17 cellular contexts compared by ENCODE assay signal in the genomic region with DNA sequence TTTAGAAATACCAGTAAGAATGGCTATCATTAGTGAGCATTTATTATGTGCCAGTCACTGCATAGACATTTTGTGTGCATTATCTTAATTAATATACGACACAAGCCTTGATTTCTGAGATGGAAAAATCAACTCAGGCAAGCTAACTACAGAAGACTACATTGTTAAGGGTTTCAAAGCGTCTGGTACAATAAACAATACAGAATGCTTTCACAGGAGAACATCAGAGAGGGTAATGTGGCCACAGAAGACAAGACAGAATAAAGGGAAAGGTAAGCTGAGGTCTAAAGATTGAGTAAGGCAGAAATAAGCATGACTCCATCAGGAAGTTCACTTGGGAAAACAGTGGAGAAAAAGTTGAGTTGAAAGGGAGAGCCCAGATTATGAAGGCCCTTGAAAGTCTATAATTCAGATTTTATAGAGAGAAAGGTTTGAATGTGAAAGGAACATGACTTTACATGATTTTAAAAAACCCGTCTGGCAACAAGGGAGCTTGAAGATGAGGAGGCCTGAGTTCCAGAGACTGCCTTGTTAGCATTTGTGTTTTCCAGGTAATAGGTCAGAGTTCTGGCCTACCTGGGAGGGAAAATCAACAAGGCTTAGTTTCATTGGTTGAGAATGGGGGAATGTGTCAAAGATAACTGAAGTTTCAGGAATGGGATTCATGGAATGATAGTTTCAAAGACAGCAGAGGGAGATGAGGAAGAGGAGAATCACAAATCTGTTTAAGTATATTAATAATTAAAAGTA. TPM values are rescaled to one million over a fixed set of nuclear protein-coding genes. Genes with fewer than 3 reads are reported as not detected.
DNase-seq lines count a peak whose midpoint lies in the region; FAIRE-seq and TF ChIP-seq lines count a peak whose summit lies in the region.
"Had no signal": no experiment of that assay in that cellular context is flagged by ENCODE, and none has a peak within 500 bp of the region (broad histone marks: within the 10 kb centered on the region; RNA-seq: fewer than 3 reads in every experiment).

No MANE protein-coding gene starts in this region.

- peak overlapping the region in 1 of 4 donors; percentile 34 for H3K4me3 Mint-ChIP-seq in IgD-negative memory B cell
- peak overlapping the region; percentile 9 to 69 (median 38) for H3K4me3 Mint-ChIP-seq in brain
- H3K4me3 Mint-ChIP-seq: activated CD4-positive, alpha-beta memory T cell treated with anti-CD3 and anti-CD28 coated beads for 36 hours; activated T-cell treated with anti-CD3 and anti-CD28 coated beads, Interleukin-2, amount 50 U/mL, for 24 hours had no signal

- FAIRE-seq in RCC 7860 (lab: Jason Lieb, UNC), result no peak

- no peaks in the 10 kb centered on the region for H3K36me3 Mint-ChIP-seq in IgD-negative memory B cell
- H3K36me3 Mint-ChIP-seq in brain, result no peaks in the 10 kb centered on the region
- H3K36me3 Mint-ChIP-seq: activated CD4-positive, alpha-beta memory T cell treated with anti-CD3 and anti-CD28 coated beads for 36 hours had no signal

- no peak for TF ChIP-seq CTCF in brain (conservative IDR thresholded peaks at IDR 0.05)

- H3K9me3 Mint-ChIP-seq in IgD-negative memory B cell, result no peaks in the 10 kb centered on the region
- H3K9me3 Mint-ChIP-seq in brain, result peaks cover 0 to 6% (median 0%) of the 10 kb centered on the region in 5 experiments
- H3K9me3 Mint-ChIP-seq: activated CD4-positive, alpha-beta memory T cell treated with anti-CD3 and anti-CD28 coated beads for 36 hours; activated T-cell treated with anti-CD3 and anti-CD28 coated beads, Interleukin-2, amount 50 U/mL, for 24 hours had no signal

- peak overlapping the region; percentile 82 for H3K27ac ChIP-seq in substantia nigra (ENCODE audit: low read depth, low read length, poor library complexity, severe bottlenecking)
- H3K27ac ChIP-seq: thyroid gland had no signal

- H3K27me3 Mint-ChIP-seq in IgD-negative memory B cell (no peaks in the 10 kb centered on the region), brain (no peaks in the 10 kb centered on the region)
- H3K27me3 Mint-ChIP-seq: activated CD4-positive, alpha-beta memory T cell treated with anti-CD3 and anti-CD28 coated beads for 36 hours; activated T-cell treated with anti-CD3 and anti-CD28 coated beads, Interleukin-2, amount 50 U/mL, for 24 hours had no signal

- peaks cover 10 to 25% (median 20%) of the 10 kb centered on the region in 3 donors for H3K4me1 Mint-ChIP-seq in IgD-negative memory B cell
- H3K4me1 Mint-ChIP-seq in brain, result peaks cover 45% of the 10 kb centered on the region

- peak overlapping the region in 2 of 3 donors; percentile 2 to 6 for H3K27ac Mint-ChIP-seq in IgD-negative memory B cell
- peak overlapping the region in 3 of 5 experiments; percentile 32 to 65 (median 58) for H3K27ac Mint-ChIP-seq in brain
- H3K27ac Mint-ChIP-seq: activated CD4-positive, alpha-beta memory T cell treated with anti-CD3 and anti-CD28 coated beads for 36 hours; activated T-cell treated with anti-CD3 and anti-CD28 coated beads, Interleukin-2, amount 50 U/mL, for 24 hours had no signal

- peak; percentile 37 for DNase-seq in midbrain (lab: John Stamatoyannopoulos, UW)
- no peak for DNase-seq in substantia nigra (lab: John Stamatoyannopoulos, UW)
- no peak for DNase-seq in inferior parietal cortex (ENCODE audit: extremely low spot score)
- no peak for DNase-seq in RCC 7860 (ENCODE audit: low spot score)
- DNase-seq in kidney tubule cell (ENCODE audit: low spot score), result no peak
- DNase-seq: activated CD4-positive, alpha-beta memory T cell treated with anti-CD3 and anti-CD28 coated beads for 36 hours; activated T-cell treated with anti-CD3 and anti-CD28 coated beads, Interleukin-2, amount 50 U/mL, for 24 hours; left ventricle myocardium superior; MV-4-11; NCI-H2029 treated with DMSO at 0.1 percent for 48 hours; NCI-H526 treated with DMSO at 0.1 percent for 48 hours; Peyer's patch; retina; stimulated activated CD4-positive, alpha-beta T cell treated with anti-CD3 and anti-CD28 coated beads, Interleukin-2, amount 100 ng/mL, for 24 hours; thyroid gland had no signal

RNA-seq across cellular contexts. Expression of a gene that starts 1.8 kb away (rescaled TPM):
- polyA plus RNA-seq in IgD-negative memory B cell (15.9 TPM), brain (ENCODE audit: insufficient read depth, low read depth, low replicate concordance) (11.7 TPM)
